Comparison of ENCODE assay signal across 15 cellular contexts in the genomic region with DNA sequence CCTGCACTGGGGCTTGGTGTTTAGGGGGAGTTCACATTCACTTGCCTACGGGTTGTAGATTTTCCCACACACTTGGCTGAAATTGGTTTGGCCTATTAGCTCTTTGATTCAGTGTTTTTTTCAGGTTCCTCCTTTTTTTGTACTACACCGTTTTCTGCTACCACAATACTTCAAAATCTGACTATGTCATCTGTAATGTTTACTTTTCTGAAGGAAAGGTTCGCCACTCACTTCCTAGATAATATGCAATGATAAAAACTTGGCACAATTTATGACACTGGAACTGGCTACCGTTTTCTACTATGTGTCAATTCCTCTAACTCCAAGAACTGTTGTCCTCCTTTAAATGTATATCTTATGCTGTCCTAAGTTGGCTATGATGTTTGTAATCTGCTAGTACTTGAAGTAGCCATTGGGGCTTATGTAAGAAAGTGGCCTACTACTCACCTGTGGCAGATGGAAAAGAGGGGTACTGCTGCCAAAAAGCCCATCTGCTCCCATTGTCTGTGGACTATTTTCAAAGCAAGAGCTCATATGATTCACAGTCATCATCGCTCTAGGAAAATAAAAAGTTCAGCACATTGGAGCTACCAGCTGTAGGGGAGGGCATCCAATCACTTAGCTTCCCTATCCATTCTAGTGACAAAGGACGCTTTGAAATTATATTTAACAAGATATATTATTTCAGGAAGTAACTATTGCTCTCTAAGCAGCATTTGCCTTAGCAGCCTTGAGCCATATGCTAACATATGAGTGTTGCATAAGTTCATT. TPM values are rescaled to one million over a fixed set of nuclear protein-coding genes. Genes with fewer than 3 reads are reported as not detected.
DNase-seq lines count a peak whose midpoint lies in the region; ATAC-seq and TF ChIP-seq lines count a peak whose summit lies in the region.
"Had no signal": no experiment of that assay in that cellular context is flagged by ENCODE, and none has a peak within 500 bp of the region (broad histone marks: within the 10 kb centered on the region; RNA-seq: fewer than 3 reads in every experiment).

No MANE protein-coding gene starts in this region.

- H3K27ac ChIP-seq in mammary epithelial cell (ENCODE audit: insufficient read depth, low read depth, low read length) (no peak overlapping the region), VCaP (peak overlapping the region; percentile 52), upper lobe of right lung (no peak overlapping the region)
- H3K27ac ChIP-seq: ascending aorta, gastrocnemius medialis had no signal

- WGBS in mammary epithelial cell (ENCODE audit: low coverage, missing lambda C conversion rate): 78% methylated on average over 6 of the region's 6 CpGs

- no peak overlapping the region for H3K9ac ChIP-seq in mammary epithelial cell (ENCODE audit: insufficient read depth, low read length)

- no peaks in the 10 kb centered on the region for H3K36me3 Mint-ChIP-seq in MCF 10A (ENCODE audit: insufficient read depth, unreplicated experiment)
- H3K36me3 Mint-ChIP-seq in progenitor cell of endocrine pancreas (ENCODE audit: insufficient read depth): peaks cover 3% of the 10 kb centered on the region

- H3K27me3 ChIP-seq in mammary epithelial cell (ENCODE audit: insufficient read depth, low read length): no peaks in the 10 kb centered on the region
- no peaks in the 10 kb centered on the region for H3K27me3 ChIP-seq in upper lobe of right lung
- H3K27me3 ChIP-seq: ascending aorta, gastrocnemius medialis had no signal

- DNase-seq in MCF 10A (ENCODE audit: unreplicated experiment) (peak; percentile 38), mammary epithelial cell (no peak), NCI-H2171 (lab: John Stamatoyannopoulos, UW) (peak; percentile 73), upper lobe of right lung (no peak), progenitor cell of endocrine pancreas (ENCODE audit: low spot score, unreplicated experiment) (no peak), amniotic stem cell (lab: John Stamatoyannopoulos, UW) (no peak), GM19240 (ENCODE audit: insufficient read length, low spot score) (no peak)
- DNase-seq: activated CD4-positive, alpha-beta T cell treated with anti-CD3 and anti-CD28 coated beads for 1 hour; gastrocnemius medialis; HFFc6; NCI-H2227 treated with DMSO at 0.1 percent for 48 hours; stimulated activated CD4-positive, alpha-beta T cell treated with anti-CD3 and anti-CD28 coated beads, Interleukin-4, amount 100 ng/mL, for 1 hour; stimulated activated naive CD4-positive, alpha-beta T cell had no signal

- CTCF ChIA-PET in MCF 10A (lab: Yijun Ruan, JAX): interaction anchor here (0.8 to 1.9 kb wide), 7 partner anchors 8 to 166 kb away, joined by 3 to 9 read pairs (median 4); no protein-coding TSS in a partner anchor
- CTCF ChIA-PET in mammary epithelial cell (lab: Charles Lee; ENCODE audit: low non-redundant PET): no interaction called here

- no peak overlapping the region for H3K4me2 ChIP-seq in mammary epithelial cell (ENCODE audit: insufficient read depth, low read depth, low read length)

- POLR2A ChIA-PET in MCF 10A (lab: Yijun Ruan, JAX): interaction anchor here (0.7 to 10.3 kb wide), 13 partner anchors 9 to 692 kb away, joined by 3 to 256 read pairs (median 4); a partner anchor contains a TSS

- peak; percentile 64 for ATAC-seq in upper lobe of right lung
- ATAC-seq: gastrocnemius medialis had no signal

- no peaks in the 10 kb centered on the region for H3K27me3 Mint-ChIP-seq in MCF 10A (ENCODE audit: insufficient read depth, unreplicated experiment)
- H3K27me3 Mint-ChIP-seq in progenitor cell of endocrine pancreas: no peaks in the 10 kb centered on the region

- H3K4me1 Mint-ChIP-seq in MCF 10A (ENCODE audit: insufficient read depth, unreplicated experiment) (peaks cover 37% of the 10 kb centered on the region), progenitor cell of endocrine pancreas (ENCODE audit: low read depth) (no peaks in the 10 kb centered on the region)

- in situ Hi-C loops in mammary epithelial cell (cut with MboI; ENCODE audit: low sequenced_read_pairs in 2 of 2): no loop called here

- no peak overlapping the region for H3K4me3 Mint-ChIP-seq in MCF 10A (ENCODE audit: unreplicated experiment)
- no peak overlapping the region for H3K4me3 Mint-ChIP-seq in progenitor cell of endocrine pancreas (ENCODE audit: low read depth)
- H3K4me3 Mint-ChIP-seq: HFFc6 had no signal

- peaks cover 34% of the 10 kb centered on the region for H3K4me1 ChIP-seq in mammary epithelial cell (ENCODE audit: insufficient read depth, low read length)
- peaks cover 6% of the 10 kb centered on the region for H3K4me1 ChIP-seq in upper lobe of right lung
- H3K4me1 ChIP-seq: gastrocnemius medialis had no signal

- no TSS peak for BruUV-seq in MCF 10A (replicated peaks; lab: Mats Ljungman, UMichigan)
- no TSS peak for BruUV-seq in mammary epithelial cell (replicated peaks; lab: Mats Ljungman, UMichigan)

- no peak overlapping the region for H2AFZ ChIP-seq in mammary epithelial cell (ENCODE audit: low read depth, low read length)

- no peaks in the 10 kb centered on the region for H3K36me3 ChIP-seq in mammary epithelial cell (ENCODE audit: insufficient read depth, low read length)
- H3K36me3 ChIP-seq in upper lobe of right lung: no peaks in the 10 kb centered on the region
- H3K36me3 ChIP-seq: ascending aorta, gastrocnemius medialis had no signal

- no peak for TF ChIP-seq CTCF in MCF 10A (IDR thresholded peaks at IDR 0.05; ENCODE audit: unreplicated experiment)
- no peak for TF ChIP-seq CTCF in mammary epithelial cell (conservative IDR thresholded peaks at IDR 0.05 in 1 of 2, IDR thresholded peaks at IDR 0.05 in 1 of 2; ENCODE audit: extremely low read depth in 1 of 2, insufficient read depth in 1 of 2, low read depth in 1 of 2, low read length in 2 of 2)
- no peak for TF ChIP-seq CTCF in VCaP (conservative IDR thresholded peaks at IDR 0.05)
- TF ChIP-seq CTCF in upper lobe of right lung (IDR thresholded peaks at IDR 0.05): no peak
- TF ChIP-seq CTCF in progenitor cell of endocrine pancreas (IDR thresholded peaks at IDR 0.05; ENCODE audit: unreplicated experiment): no peak

- intact Hi-C loops in MCF 10A (cut with micrococcal nuclease) (no loop called here), mammary epithelial cell (cut with micrococcal nuclease) (no loop called here), upper lobe of right lung (cut with DNase I) (no loop called here)

- H3K79me2 ChIP-seq in mammary epithelial cell (ENCODE audit: insufficient read depth, low read length): no peaks in the 10 kb centered on the region

- H4K20me1 ChIP-seq in mammary epithelial cell (ENCODE audit: insufficient read depth, low read length): no peaks in the 10 kb centered on the region

- H3K4me3 ChIP-seq in mammary epithelial cell (replicated peaks in 1 of 3; ENCODE audit: insufficient read depth in 1 of 3, low read depth in 2 of 3, low read length in 3 of 3) (no peak overlapping the region), upper lobe of right lung (no peak overlapping the region)
- H3K4me3 ChIP-seq: ascending aorta, gastrocnemius medialis had no signal

- H3K9me3 Mint-ChIP-seq in MCF 10A (ENCODE audit: unreplicated experiment): peaks cover 7% of the 10 kb centered on the region
- peaks cover 16% of the 10 kb centered on the region for H3K9me3 Mint-ChIP-seq in progenitor cell of endocrine pancreas (ENCODE audit: low read depth)

- dilution Hi-C loops in mammary epithelial cell (cut with HindIII; ENCODE audit: low sequenced_read_pairs): no loop called here

- H3K27ac Mint-ChIP-seq in MCF 10A (ENCODE audit: low read depth, unreplicated experiment) (peak overlapping the region; percentile 77), progenitor cell of endocrine pancreas (no peak overlapping the region)
- H3K27ac Mint-ChIP-seq: HFFc6 had no signal

- peaks cover 9% of the 10 kb centered on the region for H3K9me3 ChIP-seq in mammary epithelial cell (replicated peaks; ENCODE audit: insufficient read depth, low read length)
- H3K9me3 ChIP-seq in upper lobe of right lung: peaks cover 11% of the 10 kb centered on the region

RNA-seq across cellular contexts. Expression of a gene that starts 42.4 kb away (rescaled TPM):
- total RNA-seq in MCF 10A (2022) (69.3 and 76.6 TPM in 2 replicates), mammary epithelial cell (10 to 100 TPM; 38.8 to 45.7 TPM), upper lobe of right lung (125 TPM), progenitor cell of endocrine pancreas (83.2 and 95.5 TPM in 2 replicates)
- 13.7 TPM for polyA plus RNA-seq in mammary epithelial cell
- 98.6 TPM for polyA minus RNA-seq in mammary epithelial cell

Comparison
In these comparisons a context has a peak if more than half of its experiments do, and no peak if none do; other contexts are left out.
1. DNase-seq: peak in MCF 10A (single experiment) and NCI-H2171 (single experiment); none in mammary epithelial cell (single experiment), upper lobe of right lung (single experiment), progenitor cell of endocrine pancreas (single experiment), amniotic stem cell (single experiment) and GM19240 (single experiment).